ENCODE assay signal across 1 cellular context in genomic region chr11:72088076-72088806, GRCh38.
TF ChIP-seq lines count a peak whose summit lies in the region.

No MANE protein-coding gene starts in this region.

TF ChIP-seq in IMR-90, 13 proteins besides CTCF, POLR2A, EP300 and RAD21 (continued from another document):
- TF ChIP-seq CEBPB (IDR thresholded peaks at IDR 0.05; ENCODE audit: low read depth, low read length) = 0 out of 2 replicates have a peak, but pooled peaks have one; percentile 22
TF ChIP-seq in IMR-90: peak in this region for 1.
